Comparison of ENCODE assay signal across 1 cellular context in the genomic region with DNA sequence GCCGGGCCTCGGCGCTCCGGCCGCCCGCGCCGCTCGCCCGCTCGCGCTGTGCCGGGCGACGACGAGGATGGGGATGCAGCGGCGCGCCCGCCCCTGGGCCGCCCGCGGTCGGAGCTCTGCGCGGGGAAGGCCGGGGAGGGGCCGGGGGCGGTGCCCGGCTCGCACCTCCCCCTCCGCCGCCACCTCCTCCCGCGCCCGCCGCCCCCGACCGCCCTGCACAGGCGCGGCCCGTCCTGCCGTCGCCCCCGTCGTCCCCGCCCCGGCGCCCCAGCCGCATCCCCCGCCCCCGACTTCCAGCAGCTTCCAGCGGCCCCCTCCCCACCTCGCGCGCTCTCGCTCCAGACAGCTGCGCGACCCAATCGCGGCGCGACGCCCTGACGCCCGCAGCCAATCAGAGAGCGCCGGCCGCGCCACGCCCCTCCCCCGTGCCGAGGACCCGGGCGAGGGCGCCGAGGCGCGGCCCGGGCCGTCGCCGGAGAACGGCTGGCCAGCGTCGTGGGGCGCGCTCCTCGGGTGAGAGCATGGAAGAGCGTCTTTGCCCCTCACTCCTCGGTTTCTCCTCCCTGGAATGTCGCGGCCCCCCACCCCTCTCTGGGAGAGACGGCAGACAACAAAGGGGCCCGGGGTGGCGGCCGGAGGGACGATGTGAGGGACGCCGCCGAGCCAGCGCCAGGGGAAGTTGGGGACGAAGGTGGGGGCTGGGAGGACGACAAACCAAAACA.
TF ChIP-seq lines count a peak whose summit lies in the region.

A gene with protein sequence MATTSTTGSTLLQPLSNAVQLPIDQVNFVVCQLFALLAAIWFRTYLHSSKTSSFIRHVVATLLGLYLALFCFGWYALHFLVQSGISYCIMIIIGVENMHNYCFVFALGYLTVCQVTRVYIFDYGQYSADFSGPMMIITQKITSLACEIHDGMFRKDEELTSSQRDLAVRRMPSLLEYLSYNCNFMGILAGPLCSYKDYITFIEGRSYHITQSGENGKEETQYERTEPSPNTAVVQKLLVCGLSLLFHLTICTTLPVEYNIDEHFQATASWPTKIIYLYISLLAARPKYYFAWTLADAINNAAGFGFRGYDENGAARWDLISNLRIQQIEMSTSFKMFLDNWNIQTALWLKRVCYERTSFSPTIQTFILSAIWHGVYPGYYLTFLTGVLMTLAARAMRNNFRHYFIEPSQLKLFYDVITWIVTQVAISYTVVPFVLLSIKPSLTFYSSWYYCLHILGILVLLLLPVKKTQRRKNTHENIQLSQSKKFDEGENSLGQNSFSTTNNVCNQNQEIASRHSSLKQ (minus strand): TSS at position 69 of the 722 bp plus-strand sequence. CDS start 70 bp downstream, outside the sequence.

TF ChIP-seq in WTC11, 78 proteins besides CTCF, POLR2A, EP300 and RAD21 (continued from another document):
- TF ChIP-seq, protein P1, sequence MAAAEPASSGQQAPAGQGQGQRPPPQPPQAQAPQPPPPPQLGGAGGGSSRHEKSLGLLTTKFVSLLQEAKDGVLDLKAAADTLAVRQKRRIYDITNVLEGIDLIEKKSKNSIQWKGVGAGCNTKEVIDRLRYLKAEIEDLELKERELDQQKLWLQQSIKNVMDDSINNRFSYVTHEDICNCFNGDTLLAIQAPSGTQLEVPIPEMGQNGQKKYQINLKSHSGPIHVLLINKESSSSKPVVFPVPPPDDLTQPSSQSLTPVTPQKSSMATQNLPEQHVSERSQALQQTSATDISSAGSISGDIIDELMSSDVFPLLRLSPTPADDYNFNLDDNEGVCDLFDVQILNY (CRISPR knock-in tag; IDR thresholded peaks at IDR 0.05): peak; percentile 85
- TF ChIP-seq ZNF396 (CRISPR knock-in tag; IDR thresholded peaks at IDR 0.05; ENCODE audit: borderline replicate concordance) (no peak), EMX1 (CRISPR knock-in tag; IDR thresholded peaks at IDR 0.05) (no peak), FOXK1 (CRISPR knock-in tag; IDR thresholded peaks at IDR 0.05) (peak; percentile 50; the same call in 1 of the 2 replicates), RELA (CRISPR knock-in tag; IDR thresholded peaks at IDR 0.05; ENCODE audit: borderline replicate concordance) (no peak), CBFB (CRISPR knock-in tag; IDR thresholded peaks at IDR 0.05; ENCODE audit: low read depth) (no peak), SMAD3 (CRISPR knock-in tag; IDR thresholded peaks at IDR 0.05; ENCODE audit: borderline replicate concordance) (no peak), ZNF317 (CRISPR knock-in tag; IDR thresholded peaks at IDR 0.05; ENCODE audit: borderline replicate concordance, low read depth) (0 out of 2 replicates have a peak, but pooled peaks have one; percentile 24), ZNF423 (CRISPR knock-in tag; IDR thresholded peaks at IDR 0.05) (0 out of 2 replicates have a peak, but pooled peaks have one; percentile 20), TCF7 (CRISPR knock-in tag; IDR thresholded peaks at IDR 0.05; ENCODE audit: low read depth) (no peak), KAT7 (CRISPR knock-in tag; IDR thresholded peaks at IDR 0.05; ENCODE audit: borderline replicate concordance) (no peak; the same call in 1 of the 2 replicates)
- TF ChIP-seq, protein P2, sequence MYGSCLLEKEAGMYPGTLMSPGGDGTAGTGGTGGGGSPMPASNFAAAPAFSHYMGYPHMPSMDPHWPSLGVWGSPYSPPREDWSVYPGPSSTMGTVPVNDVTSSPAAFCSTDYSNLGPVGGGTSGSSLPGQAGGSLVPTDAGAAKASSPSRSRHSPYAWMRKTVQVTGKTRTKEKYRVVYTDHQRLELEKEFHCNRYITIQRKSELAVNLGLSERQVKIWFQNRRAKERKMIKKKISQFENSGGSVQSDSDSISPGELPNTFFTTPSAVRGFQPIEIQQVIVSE (CRISPR knock-in tag; IDR thresholded peaks at IDR 0.05; ENCODE audit: borderline replicate concordance): no peak
- TF ChIP-seq, protein P3, sequence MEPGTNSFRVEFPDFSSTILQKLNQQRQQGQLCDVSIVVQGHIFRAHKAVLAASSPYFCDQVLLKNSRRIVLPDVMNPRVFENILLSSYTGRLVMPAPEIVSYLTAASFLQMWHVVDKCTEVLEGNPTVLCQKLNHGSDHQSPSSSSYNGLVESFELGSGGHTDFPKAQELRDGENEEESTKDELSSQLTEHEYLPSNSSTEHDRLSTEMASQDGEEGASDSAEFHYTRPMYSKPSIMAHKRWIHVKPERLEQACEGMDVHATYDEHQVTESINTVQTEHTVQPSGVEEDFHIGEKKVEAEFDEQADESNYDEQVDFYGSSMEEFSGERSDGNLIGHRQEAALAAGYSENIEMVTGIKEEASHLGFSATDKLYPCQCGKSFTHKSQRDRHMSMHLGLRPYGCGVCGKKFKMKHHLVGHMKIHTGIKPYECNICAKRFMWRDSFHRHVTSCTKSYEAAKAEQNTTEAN (CRISPR knock-in tag; IDR thresholded peaks at IDR 0.05): no peak
- TF ChIP-seq, protein P4, sequence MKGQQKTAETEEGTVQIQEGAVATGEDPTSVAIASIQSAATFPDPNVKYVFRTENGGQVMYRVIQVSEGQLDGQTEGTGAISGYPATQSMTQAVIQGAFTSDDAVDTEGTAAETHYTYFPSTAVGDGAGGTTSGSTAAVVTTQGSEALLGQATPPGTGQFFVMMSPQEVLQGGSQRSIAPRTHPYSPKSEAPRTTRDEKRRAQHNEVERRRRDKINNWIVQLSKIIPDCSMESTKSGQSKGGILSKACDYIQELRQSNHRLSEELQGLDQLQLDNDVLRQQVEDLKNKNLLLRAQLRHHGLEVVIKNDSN (CRISPR knock-in tag; IDR thresholded peaks at IDR 0.05): peak; percentile 40; the same call in 1 of the 2 replicates
- TF ChIP-seq, protein P5, sequence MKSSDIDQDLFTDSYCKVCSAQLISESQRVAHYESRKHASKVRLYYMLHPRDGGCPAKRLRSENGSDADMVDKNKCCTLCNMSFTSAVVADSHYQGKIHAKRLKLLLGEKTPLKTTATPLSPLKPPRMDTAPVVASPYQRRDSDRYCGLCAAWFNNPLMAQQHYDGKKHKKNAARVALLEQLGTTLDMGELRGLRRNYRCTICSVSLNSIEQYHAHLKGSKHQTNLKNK (CRISPR knock-in tag; IDR thresholded peaks at IDR 0.05): no peak
- TF ChIP-seq, protein P6, sequence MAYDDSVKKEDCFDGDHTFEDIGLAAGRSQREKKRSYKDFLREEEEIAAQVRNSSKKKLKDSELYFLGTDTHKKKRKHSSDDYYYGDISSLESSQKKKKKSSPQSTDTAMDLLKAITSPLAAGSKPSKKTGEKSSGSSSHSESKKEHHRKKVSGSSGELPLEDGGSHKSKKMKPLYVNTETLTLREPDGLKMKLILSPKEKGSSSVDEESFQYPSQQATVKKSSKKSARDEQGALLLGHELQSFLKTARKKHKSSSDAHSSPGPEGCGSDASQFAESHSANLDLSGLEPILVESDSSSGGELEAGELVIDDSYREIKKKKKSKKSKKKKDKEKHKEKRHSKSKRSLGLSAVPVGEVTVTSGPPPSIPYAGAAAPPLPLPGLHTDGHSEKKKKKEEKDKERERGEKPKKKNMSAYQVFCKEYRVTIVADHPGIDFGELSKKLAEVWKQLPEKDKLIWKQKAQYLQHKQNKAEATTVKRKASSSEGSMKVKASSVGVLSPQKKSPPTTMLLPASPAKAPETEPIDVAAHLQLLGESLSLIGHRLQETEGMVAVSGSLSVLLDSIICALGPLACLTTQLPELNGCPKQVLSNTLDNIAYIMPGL (CRISPR knock-in tag; IDR thresholded peaks at IDR 0.05): no peak
